In the genomic region with DNA sequence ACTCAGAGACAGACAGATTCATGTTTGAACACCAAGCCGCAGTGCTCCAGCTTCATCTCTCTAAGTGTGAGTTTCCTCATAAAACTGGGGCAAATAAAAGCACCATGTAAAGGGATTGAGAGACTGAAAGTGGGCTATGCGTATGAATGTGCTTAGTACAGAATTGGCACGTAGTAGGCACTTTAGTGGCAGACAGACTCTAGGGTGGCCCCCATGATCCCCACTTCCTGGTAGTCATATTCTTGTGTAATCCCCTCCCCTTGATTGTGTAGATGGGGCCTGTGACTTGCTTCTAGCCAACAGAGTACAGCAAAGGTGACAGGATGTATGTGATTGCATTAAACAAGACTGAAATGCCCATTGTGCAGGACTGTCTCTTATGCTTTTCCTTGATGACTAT, we compare ENCODE assay signal across 12 cellular contexts. TPM values are rescaled to one million over a fixed set of nuclear protein-coding genes. Genes with fewer than 3 reads are reported as not detected.
"Had no signal": no experiment of that assay in that cellular context is flagged by ENCODE, and none has a peak within 500 bp of the region (broad histone marks: within the 10 kb centered on the region; RNA-seq: fewer than 3 reads in every experiment).

No MANE protein-coding gene starts in this region.

- H2AFZ ChIP-seq: GM23248, GM23338 had no signal

- H3K27ac ChIP-seq: GM23248 had no signal

- H3K36me3 ChIP-seq: HAP-1 had no signal

- H3K9me3 ChIP-seq: HAP-1 had no signal

- ATAC-seq: GM23338, HCT116 had no signal

- DNase-seq: GM23248, GOT3, H7, H9, HCEC 1CT, HFFc6 had no signal

- H3K4me2 ChIP-seq: GM23338 had no signal

- H3K4me3 ChIP-seq: GM23248, GM23338, HAP-1 had no signal

- H3K4me1 ChIP-seq: HAP-1 had no signal

- H3K9ac ChIP-seq: GM23248 had no signal

- FAIRE-seq: H1, H54 had no signal

RNA-seq across cellular contexts. Expression of a gene that starts 43.0 kb away (rescaled TPM):
- total RNA-seq: GM23248, GM23338, H1, H4, H7, H9, HFFc6 had no signal
- polyA plus RNA-seq: GM23248, GM23338, H1 had no signal
